8 cellular contexts compared by ENCODE assay signal in genomic region chr11:34439521-34440258, GRCh38. TPM values are rescaled to one million over a fixed set of nuclear protein-coding genes. Genes with fewer than 3 reads are reported as not detected.
DNase-seq lines count a peak whose midpoint lies in the region; ATAC-seq and TF ChIP-seq lines count a peak whose summit lies in the region.

No MANE protein-coding gene starts in this region.

- H3K9me3 Mint-ChIP-seq in IgD-negative memory B cell (no peaks in the 10 kb centered on the region), MCF 10A (ENCODE audit: unreplicated experiment) (no peaks in the 10 kb centered on the region)

- H3K4me3 ChIP-seq in AG09309 (ENCODE audit: control insufficient read depth, low read depth, low read length) (peak overlapping the region; percentile 98), mucosa of stomach (ENCODE audit: low read length) (peak overlapping the region; percentile 46)

- intact Hi-C loops in MCF 10A (cut with micrococcal nuclease) = loop anchor here (2.0 kb wide), 1 partner anchor 69 kb away; no protein-coding TSS in a partner anchor

- H3K4me1 Mint-ChIP-seq in IgD-negative memory B cell (peaks cover 31 to 41% (median 40%) of the 10 kb centered on the region in 3 donors), MCF 10A (ENCODE audit: insufficient read depth, unreplicated experiment) (peaks cover 9% of the 10 kb centered on the region)

- H3K4me3 Mint-ChIP-seq in IgD-negative memory B cell (peak overlapping the region; percentile 97 to 98 (median 98)), MCF 10A (ENCODE audit: unreplicated experiment) (peak overlapping the region; percentile 97)

- BruUV-seq in MCF 10A (replicated peaks; lab: Mats Ljungman, UMichigan) = TSS peak; percentile 30

- POLR2A ChIA-PET in MCF 10A (lab: Yijun Ruan, JAX) = interaction anchor here (0.7 to 4.2 kb wide), 18 partner anchors 9 to 476 kb away, joined by 3 to 45 read pairs (median 6); no protein-coding TSS in a partner anchor

- ATAC-seq in esophagus mucosa (no peak), HG02981 (IDR thresholded peaks at IDR 0.05; ENCODE audit: unreplicated experiment) (no peak), foreskin keratinocyte (no peak)

- H3K27ac Mint-ChIP-seq in IgD-negative memory B cell = peak overlapping the region; percentile 91 to 97 (median 96)
- peak overlapping the region; percentile 96 for H3K27ac Mint-ChIP-seq in MCF 10A (ENCODE audit: low read depth, unreplicated experiment)

- TF ChIP-seq CTCF in AG09309 (IDR thresholded peaks at IDR 0.05; ENCODE audit: control insufficient read depth, insufficient read depth, low read depth, low read length, missing control alignments) (no peak), MCF 10A (IDR thresholded peaks at IDR 0.05; ENCODE audit: unreplicated experiment) (no peak), foreskin keratinocyte (conservative IDR thresholded peaks at IDR 0.05) (no peak)

- H3K4me1 ChIP-seq in mucosa of stomach (ENCODE audit: control insufficient read depth, insufficient read depth, low read length) (peaks cover 9% of the 10 kb centered on the region), foreskin keratinocyte (peaks cover 10% of the 10 kb centered on the region)

- H3K27me3 Mint-ChIP-seq in IgD-negative memory B cell (no peaks in the 10 kb centered on the region), MCF 10A (ENCODE audit: insufficient read depth, unreplicated experiment) (no peaks in the 10 kb centered on the region)

- CTCF ChIA-PET in MCF 10A (lab: Yijun Ruan, JAX) = interaction anchor here (0.6 to 2.4 kb wide), 8 partner anchors 22 to 718 kb away, joined by 3 to 8 read pairs (median 3); no protein-coding TSS in a partner anchor

- H3K27me3 ChIP-seq in mucosa of stomach (ENCODE audit: control insufficient read depth, insufficient read depth, low read length) (no peaks in the 10 kb centered on the region), foreskin keratinocyte (no peaks in the 10 kb centered on the region)

- DNase-seq in AG09309 (ENCODE audit: low read depth) = no peak
- DNase-seq in MCF 10A (ENCODE audit: unreplicated experiment) = no peak
- DNase-seq in EL = no peak
- no peak for DNase-seq in foreskin keratinocyte

- H3K27ac ChIP-seq in foreskin keratinocyte = no peak overlapping the region

- H3K36me3 Mint-ChIP-seq in IgD-negative memory B cell = peaks cover 4% of the 10 kb centered on the region
- no peaks in the 10 kb centered on the region for H3K36me3 Mint-ChIP-seq in MCF 10A (ENCODE audit: insufficient read depth, unreplicated experiment)

- peak overlapping the region; percentile 35 for H3K9ac ChIP-seq in mucosa of stomach (ENCODE audit: low read length)

- H3K36me3 ChIP-seq in mucosa of stomach (ENCODE audit: control insufficient read depth, insufficient read depth, low read length) = no peaks in the 10 kb centered on the region

- no peaks in the 10 kb centered on the region for H3K9me3 ChIP-seq in mucosa of stomach (ENCODE audit: control insufficient read depth, low read length)

RNA-seq across cellular contexts. Expression of gene CAT, which starts 1.0 kb away (rescaled TPM):
- polyA plus RNA-seq in IgD-negative memory B cell (160 TPM), foreskin keratinocyte (17.0 and 20.8 TPM in 2 replicates)
- total RNA-seq in MCF 10A (2022) (9.5 and 12.1 TPM in 2 replicates), esophagus mucosa (19.3 TPM), foreskin keratinocyte (29.7 and 41.1 TPM in 2 replicates)
